28 cellular contexts compared by ENCODE assay signal in the genomic region with DNA sequence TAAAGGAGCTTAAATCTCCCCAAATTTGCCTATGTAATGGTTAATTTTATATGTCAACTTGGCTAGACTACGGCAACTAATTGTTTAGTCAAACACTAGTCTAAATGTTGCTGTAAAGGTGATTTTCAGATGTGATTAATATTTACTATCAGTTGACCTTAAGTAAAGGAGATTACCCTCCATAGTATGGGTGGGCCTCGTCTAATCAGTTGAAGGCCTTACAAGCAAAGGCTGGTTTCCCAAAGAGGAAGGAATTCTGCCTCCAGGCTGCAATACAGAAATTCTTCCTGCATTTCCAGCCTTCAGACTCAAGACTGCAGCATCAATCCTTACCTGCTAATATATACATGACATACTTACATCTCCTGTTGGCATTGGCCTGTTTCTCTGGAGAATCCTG. TPM values are rescaled to one million over a fixed set of nuclear protein-coding genes. Genes with fewer than 3 reads are reported as not detected.
DNase-seq lines count a peak whose midpoint lies in the region; ATAC-seq, FAIRE-seq and TF ChIP-seq lines count a peak whose summit lies in the region.
"Had no signal": no experiment of that assay in that cellular context is flagged by ENCODE, and none has a peak within 500 bp of the region (broad histone marks: within the 10 kb centered on the region; RNA-seq: fewer than 3 reads in every experiment).

No MANE protein-coding gene starts in this region.

- H3K9me2 ChIP-seq in GM23248 (ENCODE audit: insufficient read depth), result no peaks in the 10 kb centered on the region

- no peak for TF ChIP-seq EP300 in K562 (IDR thresholded peaks at IDR 0.05; ENCODE audit: low read length)

- H3K9me3 ChIP-seq in HEK293 (ENCODE audit: control insufficient read depth, insufficient read depth, low read depth, low read length) (no peaks in the 10 kb centered on the region), K562 (replicated peaks; ENCODE audit: control insufficient read depth, insufficient read depth, low read depth, low read length) (no peaks in the 10 kb centered on the region), endodermal cell (ENCODE audit: control insufficient read depth, low read length) (peaks cover 7% of the 10 kb centered on the region), GM23248 (ENCODE audit: low read depth) (no peaks in the 10 kb centered on the region)
- H3K9me3 ChIP-seq: BE2C, BLaER1 had no signal

- no peak for TF ChIP-seq POLR2A in K562 (conservative IDR thresholded peaks at IDR 0.05)

- no peak for FAIRE-seq in K562 (lab: Jason Lieb, UNC)
- FAIRE-seq: A204.1, GM18507 had no signal

- intact Hi-C loops in K562 (cut with micrococcal nuclease), result no loop called here

- H3K4me1 ChIP-seq in HEK293 (ENCODE audit: control insufficient read depth, insufficient read depth, low read length), result no peaks in the 10 kb centered on the region
- H3K4me1 ChIP-seq in K562 (replicated peaks in 1 of 2; ENCODE audit: control insufficient read depth in 2 of 2, insufficient read depth in 2 of 2, low read length in 2 of 2), result peaks cover 3 to 6% of the 10 kb centered on the region in 2 experiments; a peak in 4 of 5 replicates
- no peaks in the 10 kb centered on the region for H3K4me1 ChIP-seq in endodermal cell (ENCODE audit: control insufficient read depth, insufficient read depth, low read length)
- peaks cover 5% of the 10 kb centered on the region; the same call in 1 of the 2 replicates for H3K4me1 ChIP-seq in GM23248 (ENCODE audit: insufficient read depth)
- H3K4me1 ChIP-seq: BE2C had no signal

- no peak overlapping the region for H3K27ac ChIP-seq in HEK293 (ENCODE audit: extremely low read depth, low read depth, low read length)
- no peak overlapping the region for H3K27ac ChIP-seq in K562 (ENCODE audit: extremely low read depth, low read depth, low read length)
- no peak overlapping the region for H3K27ac ChIP-seq in endodermal cell (ENCODE audit: low read depth, low read length)
- no peak overlapping the region for H3K27ac ChIP-seq in GM23248
- H3K27ac ChIP-seq: BLaER1 had no signal

- H3K27ac Mint-ChIP-seq in WTC11 (no peak overlapping the region), endodermal cell (no peak overlapping the region)
- H3K27ac Mint-ChIP-seq: CD4-positive, alpha-beta memory T cell; CD4-positive, CD25-positive, alpha-beta regulatory T cell; CD8-positive, alpha-beta memory T cell had no signal

- H3K4me3 ChIP-seq in HEK293 (ENCODE audit: low read depth, low read length) (no peak overlapping the region), K562 (no peak overlapping the region), endodermal cell (ENCODE audit: low read length) (no peak overlapping the region), GM23248 (no peak overlapping the region)
- H3K4me3 ChIP-seq: BLaER1 had no signal

- no peak overlapping the region for H2AFZ ChIP-seq in K562 (ENCODE audit: low read depth, low read length)
- H2AFZ ChIP-seq in GM23248, result no peak overlapping the region

- whole genome bisulfite sequencing in K562 (ENCODE audit: insufficient coverage, low coverage, missing lambda C conversion rate), result 20% methylated on average over 2 of the region's 2 CpGs
- WGBS in endodermal cell (ENCODE audit: insufficient coverage in 1 of 2, insufficient read length in 1 of 2), 2 experiments, result 95 to 100% methylated on average over 2 of the region's 2 CpGs
- WGBS in GM23248 (ENCODE audit: low coverage in 1 of 2, low lambda C conversion rate in 2 of 2, missing lambda C conversion rate in 2 of 2), 2 experiments, result 87% methylated on average over 2 of the region's 2 CpGs

- H3K9me1 ChIP-seq in K562 (ENCODE audit: control insufficient read depth, insufficient read depth, low read length), result no peaks in the 10 kb centered on the region

- H3K27me3 Mint-ChIP-seq in WTC11 (ENCODE audit: low read depth), result no peaks in the 10 kb centered on the region
- H3K27me3 Mint-ChIP-seq in endodermal cell (ENCODE audit: insufficient read depth), result no peaks in the 10 kb centered on the region

- in situ Hi-C loops in K562 (cut with MboI) (no loop called here), GM23248 (cut with MboI) (no loop called here)

- BruUV-seq in K562 (replicated peaks; lab: Mats Ljungman, UMichigan), result no TSS peak

- peaks cover 12% of the 10 kb centered on the region for H3K9me3 Mint-ChIP-seq in WTC11
- no peaks in the 10 kb centered on the region for H3K9me3 Mint-ChIP-seq in endodermal cell
- H3K9me3 Mint-ChIP-seq: CD14-positive monocyte; CD4-positive, CD25-positive, alpha-beta regulatory T cell; CD8-positive, alpha-beta memory T cell had no signal

- TF ChIP-seq CTCF in HEK293 (tag by site-specific recombination; IDR thresholded peaks at IDR 0.05) (no peak), WTC11 (IDR thresholded peaks at IDR 0.05) (no peak), K562 (IDR thresholded peaks at IDR 0.05 in 2 of 3, conservative IDR thresholded peaks at IDR 0.05 in 1 of 3; ENCODE audit: insufficient read depth in 2 of 3, low read depth in 1 of 3, low read length in 3 of 3) (no peak), endodermal cell (conservative IDR thresholded peaks at IDR 0.05) (no peak)

- H3K36me3 Mint-ChIP-seq in WTC11, result peaks cover 30% of the 10 kb centered on the region
- H3K36me3 Mint-ChIP-seq in endodermal cell (ENCODE audit: low read depth), result peaks cover 35% of the 10 kb centered on the region
- H3K36me3 Mint-ChIP-seq: CD14-positive monocyte; CD4-positive, alpha-beta memory T cell; CD4-positive, CD25-positive, alpha-beta regulatory T cell; CD8-positive, alpha-beta memory T cell had no signal

- no peaks in the 10 kb centered on the region for H3K36me3 ChIP-seq in HEK293 (ENCODE audit: control insufficient read depth in 2 of 2, insufficient read depth in 1 of 2, low read length in 2 of 2)
- H3K36me3 ChIP-seq in K562 (ENCODE audit: control insufficient read depth, insufficient read depth, low read length), result no peaks in the 10 kb centered on the region
- peaks cover 13% of the 10 kb centered on the region for H3K36me3 ChIP-seq in endodermal cell (ENCODE audit: control insufficient read depth, insufficient read depth, low read length)
- H3K36me3 ChIP-seq in GM23248 (ENCODE audit: low read depth), result no peaks in the 10 kb centered on the region
- H3K36me3 ChIP-seq: BE2C, BLaER1 had no signal

- no peak for TF ChIP-seq RAD21 in K562 (CRISPR knock-in tag; conservative IDR thresholded peaks at IDR 0.05 in 1 of 2, IDR thresholded peaks at IDR 0.05 in 1 of 2)

- H3K4me3 Mint-ChIP-seq in WTC11 (no peak overlapping the region), endodermal cell (no peak overlapping the region)
- H3K4me3 Mint-ChIP-seq: CD14-positive monocyte; CD4-positive, alpha-beta memory T cell; CD4-positive, CD25-positive, alpha-beta regulatory T cell; CD8-positive, alpha-beta memory T cell had no signal

- H3K4me1 Mint-ChIP-seq in WTC11 (peaks cover 45% of the 10 kb centered on the region), endodermal cell (peaks cover 28% of the 10 kb centered on the region)
- H3K4me1 Mint-ChIP-seq: CD4-positive, alpha-beta memory T cell; CD4-positive, CD25-positive, alpha-beta regulatory T cell; CD8-positive, alpha-beta memory T cell had no signal

- DNase-seq in WTC11 (ENCODE audit: low spot score), result no peak
- DNase-seq in K562 (ENCODE audit: extremely low read depth in 1 of 4, low spot score in 3 of 4), result no peak
- peak; percentile 19 for DNase-seq in endodermal cell
- no peak for DNase-seq in stimulated activated CD4-positive, alpha-beta T cell treated with anti-CD3 and anti-CD28 coated beads, Interleukin-2, amount 100 ng/mL, for 48 hours
- no peak for DNase-seq in GM23248
- DNase-seq in effector CD8-positive, alpha-beta T cell (lab: John Stamatoyannopoulos, UW), result no peak
- DNase-seq: 8988T; ACHN; BE2C; C1 segment of cervical spinal cord; CD4-positive, alpha-beta memory T cell; CD4-positive, CD25-positive, alpha-beta regulatory T cell; CD8-positive, alpha-beta memory T cell; COR-L47; DMS 273 treated with DMSO at 0.1 percent for 48 hours; DMS153; DMS53; DMS79; DND-41; EL; GDM1 had no signal

- ATAC-seq in WTC11 (no peak), K562 (no peak), GM18519 (IDR thresholded peaks at IDR 0.05; ENCODE audit: low FRiP score, unreplicated experiment) (no peak)

- H3K27me3 ChIP-seq in K562 (ENCODE audit: control insufficient read depth in 2 of 2, insufficient read depth in 2 of 2, low read length in 2 of 2) (peaks cover 5 to 24% of the 10 kb centered on the region in 2 experiments; a peak in 4 of 5 replicates), endodermal cell (ENCODE audit: control insufficient read depth, insufficient read depth, low read length, poor library complexity, severe bottlenecking) (no peaks in the 10 kb centered on the region), GM23248 (replicated peaks; ENCODE audit: insufficient read depth) (no peaks in the 10 kb centered on the region)
- H3K27me3 ChIP-seq: BE2C, BLaER1 had no signal

- no peaks in the 10 kb centered on the region for H4K20me1 ChIP-seq in K562 (replicated peaks; ENCODE audit: control insufficient read depth, insufficient read depth, low read length)
- no peaks in the 10 kb centered on the region for H4K20me1 ChIP-seq in GM23248 (ENCODE audit: insufficient read depth)
- H4K20me1 ChIP-seq: BLaER1 had no signal

- POLR2A ChIA-PET in HEK293 (lab: Yijun Ruan, JAX), result no interaction called here
- POLR2A ChIA-PET in WTC11 (lab: Charles Lee), result no interaction called here
- POLR2A ChIA-PET in K562 (lab: Yijun Ruan, JAX), result interaction anchor here (0.8 kb wide), 1 partner anchor 25 kb away, joined by 3 read pairs; no protein-coding TSS in a partner anchor

- CTCF ChIA-PET in HEK293 (lab: Yijun Ruan, JAX), result no interaction called here
- CTCF ChIA-PET in WTC11 (lab: Charles Lee), result no interaction called here
- CTCF ChIA-PET in K562 (lab: Yijun Ruan, JAX; ENCODE audit: low intra/inter-chr PET ratio), result no interaction called here

- H3K4me2 ChIP-seq in K562 (ENCODE audit: insufficient read depth, low read length), result no peak overlapping the region
- H3K4me2 ChIP-seq in GM23248 (ENCODE audit: unreplicated experiment), result no peak overlapping the region
- H3K4me2 ChIP-seq: BLaER1 had no signal

- no peaks in the 10 kb centered on the region for H3F3A ChIP-seq in GM23248 (ENCODE audit: insufficient read depth)

- H3K79me2 ChIP-seq in K562 (ENCODE audit: control insufficient read depth, insufficient read depth, low read length) (no peaks in the 10 kb centered on the region), GM23248 (ENCODE audit: insufficient read depth) (no peaks in the 10 kb centered on the region)

- H3K9ac ChIP-seq in K562 (ENCODE audit: insufficient read depth in 1 of 2, low read depth in 2 of 2, low read length in 2 of 2) (no peak overlapping the region), endodermal cell (ENCODE audit: extremely low read depth, low read length, poor library complexity, severe bottlenecking) (no peak overlapping the region), GM23248 (no peak overlapping the region)
- H3K9ac ChIP-seq: BLaER1 had no signal

RNA-seq across cellular contexts. Expression of a gene that starts 23.6 kb away (rescaled TPM):
- total RNA-seq in WTC11 (2021) (7.5 to 10.3 TPM (median 9.1 TPM) in 3 replicates), K562 (2014; rRNA removed) (not detected in 2 replicates), K562 (2014; rRNA removed; fragmentation: Illumina TruSeq; extraction: Trizol) (0.11 TPM in 1 of 2 replicates, not detected in the other), K562 (2015; rRNA removed; fragmentation: Illumina TruSeq; extraction: Trizol) (not detected in 2 replicates), K562 (2021) (0.33 TPM in 1 of 2 replicates, not detected in the other), endodermal cell (10 to 100 TPM; 17.3 to 18.6 TPM)
- total RNA-seq in K562 (2011; cell fraction: chromatin; rRNA removed; ENCODE audit: low replicate concordance), result 0.81 and 1.1 TPM in 2 replicates
- 0.33 and 1.2 TPM in 2 replicates for total RNA-seq in K562 (2011; cell fraction: nucleolus; rRNA removed)
- 0.95 TPM in 1 of 2 replicates, not detected in the other for total RNA-seq in K562 (2011; cell fraction: nucleoplasm; rRNA removed)
- polyA plus RNA-seq in K562 (2011; rRNA removed) (0.12 TPM in 1 of 2 replicates, not detected in the other), K562 (2014; fragmentation: Illumina TruSeq; extraction: Trizol) (0.04 and 0.24 TPM in 2 replicates), K562 (2014; fragmentation: Nextera tagmentation; extraction: Ambion mirVana) (under 1 TPM in 1 of 2 experiments, not detected in 1; 0.04 TPM), K562 (2014; rRNA removed) (0.09 TPM in 1 of 2 replicates, not detected in the other), GM23248 (2016; fragmentation: Nextera tagmentation; extraction: Ambion mirVana) (3.4 and 3.5 TPM in 2 replicates)
- polyA plus RNA-seq in K562 (2011; cell fraction: cytosol; rRNA removed), result 0.18 and 0.24 TPM in 2 replicates
- 0.07 and 0.38 TPM in 2 replicates for polyA plus RNA-seq in K562 (2011; cell fraction: nucleus; rRNA removed)
- polyA plus RNA-seq in K562 (2012), result 0.05 and 0.97 TPM in 2 replicates
- 0.09 TPM in 1 of 2 replicates, not detected in the other for polyA minus RNA-seq in K562 (2011; rRNA and poly(A)+ RNA removed)
- polyA minus RNA-seq in K562 (2011; cell fraction: cytosol; rRNA and poly(A)+ RNA removed), result not detected in 2 replicates
- polyA minus RNA-seq in K562 (2011; cell fraction: nucleus; rRNA and poly(A)+ RNA removed), result not detected in 2 replicates
- polyA plus RNA-seq in endodermal cell (2013, experiment 1 of 2), result 4.2 TPM
- polyA plus RNA-seq in endodermal cell (2013, experiment 2 of 2), result 4.1 TPM
- 7.8 and 12.0 TPM in 2 replicates for total RNA-seq in GM23248 (2014; rRNA removed; shearing (Covaris generic))
- total RNA-seq: CD4-positive, alpha-beta memory T cell; CD4-positive, CD25-positive, alpha-beta regulatory T cell; G401 had no signal
- polyA plus RNA-seq: CD4-positive, alpha-beta memory T cell; CD4-positive, CD25-positive, alpha-beta regulatory T cell; CD8-positive, alpha-beta memory T cell had no signal
